In the genomic region with DNA sequence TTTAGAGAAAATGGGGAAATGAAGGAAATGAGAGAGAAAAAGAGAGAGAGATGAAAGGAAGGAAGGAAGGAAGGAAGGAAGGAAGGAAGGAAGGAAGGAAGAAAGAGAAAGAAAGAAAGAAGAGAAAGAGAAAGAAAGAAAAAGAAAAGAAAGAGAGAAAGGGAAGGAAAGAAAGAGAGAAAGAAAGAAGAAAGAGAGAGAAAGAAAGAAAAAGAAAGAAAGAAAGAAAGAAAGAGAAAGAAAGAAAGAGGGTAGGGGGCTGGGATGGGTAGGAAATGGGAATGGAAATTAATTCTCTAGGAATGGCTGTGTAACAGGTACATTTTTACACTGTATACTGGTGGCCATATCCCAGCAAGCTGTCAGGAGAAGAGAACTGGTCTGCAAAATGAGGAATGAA, we compare ENCODE assay signal across 9 cellular contexts. TPM values are rescaled to one million over a fixed set of nuclear protein-coding genes. Genes with fewer than 3 reads are reported as not detected.
"Had no signal": no experiment of that assay in that cellular context is flagged by ENCODE, and none has a peak within 500 bp of the region (broad histone marks: within the 10 kb centered on the region; RNA-seq: fewer than 3 reads in every experiment).

No MANE protein-coding gene starts in this region.

- H3K36me3 ChIP-seq: HAP-1 had no signal

- DNase-seq: GM23248, GOT3, H7, IMR-90, KBM-7 had no signal

- H3K9me3 ChIP-seq: HAP-1 had no signal

- ATAC-seq: HCT116 had no signal

- H3K4me3 ChIP-seq: GM23248, HAP-1 had no signal

- H3K27ac ChIP-seq: GM23248 had no signal

- H3K4me1 ChIP-seq: HAP-1 had no signal

RNA-seq across cellular contexts. Expression of gene SH2D1B, which starts 4.3 kb away (rescaled TPM):
- total RNA-seq: GM23248, H7, HT-29 had no signal
- polyA plus RNA-seq: GM23248 had no signal

RNA-seq across cellular contexts. Expression of gene SPATA46, which starts 39.6 kb away (rescaled TPM):
- total RNA-seq: GM23248, H4, H7, HT-29, IMR-90 had no signal
- polyA plus RNA-seq: GM23248, IMR-90 had no signal
